ENCODE assay signal across 41 cellular contexts in the genomic region with DNA sequence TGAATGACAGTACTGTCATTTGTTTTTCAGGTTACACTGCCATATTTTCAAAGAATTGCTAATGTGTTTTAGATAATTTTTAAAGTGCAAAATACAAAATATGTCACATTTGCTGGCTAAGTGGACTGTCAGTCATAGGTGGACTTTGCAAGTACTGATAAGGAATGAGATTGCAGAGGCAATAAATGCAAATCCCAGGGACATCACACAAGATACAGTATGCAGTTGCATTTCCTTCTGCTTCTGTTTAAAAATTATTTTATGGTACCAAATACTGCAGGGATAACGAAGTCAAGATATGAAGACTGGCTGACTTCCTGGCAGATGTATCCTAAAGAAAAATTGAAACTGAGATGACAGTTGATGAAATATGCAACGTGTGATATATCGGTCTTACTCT.
"Had no signal": no experiment of that assay in that cellular context is flagged by ENCODE, and none has a peak within 500 bp of the region (broad histone marks: within the 10 kb centered on the region; RNA-seq: fewer than 3 reads in every experiment).

No MANE protein-coding gene starts in this region.

- H3K27me3 ChIP-seq: adrenal gland, ascending aorta, body of pancreas, brain microvascular endothelial cell, breast epithelium, cardiac muscle cell had no signal

- H3K4me3 Mint-ChIP-seq: activated naive CD4-positive, alpha-beta T cell treated with anti-CD3 and anti-CD28 coated beads for 36 hours; activated naive CD4-positive, alpha-beta T cell treated with anti-CD3 and anti-CD28 coated beads, Interleukin-2, amount 10 ng/mL, durations not matched to agents 7 days and 5 days; activated naive CD4-positive, alpha-beta T cell treated with anti-CD3 and anti-CD28 coated beads, Interleukin-2, amount 50 U/mL, for 24 hours; activated naive CD8-positive, alpha-beta T cell; activated naive CD8-positive, alpha-beta T cell treated with anti-CD3 and anti-CD28 coated beads for 36 hours; activated naive CD8-positive, alpha-beta T cell treated with anti-CD3 and anti-CD28 coated beads, Interleukin-2, amount 10 ng/mL, durations not matched to agents 7 days and 5 days; activated naive CD8-positive, alpha-beta T cell treated with anti-CD3 and anti-CD28 coated beads, Interleukin-2, amount 50 U/mL, for 24 hours; activated T-cell treated with anti-CD3 and anti-CD28 coated beads, Interleukin-2, amount 50 U/mL, for 24 hours; activated T-cell treated with anti-CD3 and anti-CD28 coated beads, Interleukin-2, amount 50 U/mL, for 4 hours; activated T-cell treated with anti-CD3 and anti-CD28 coated beads, Interleukin-2, amount 50 U/mL, for 72 hours; activated T-helper 1 cell treated with anti-CD3 and anti-CD28 coated beads, Interleukin-12 subunit alpha, Interleukin-12 subunit beta, Interleukin-2, Interleukin-4 antibody, amounts not matched to agents 30 ng/mL and 10 ng/mL and 1 ng/mL, durations not matched to agents 14 hours and 24 hours and 36 hours; activated T-helper 17 cell treated with anti-CD3 and anti-CD28 coated beads, Interleukin-2, amount 50 U/mL, for 72 hours; brain; central memory CD8-positive, alpha-beta T cell had no signal

- FAIRE-seq: astrocyte, bronchial epithelial cell had no signal

- H3K27me3 Mint-ChIP-seq: activated naive CD4-positive, alpha-beta T cell treated with anti-CD3 and anti-CD28 coated beads, Interleukin-2, amount 10 ng/mL, durations not matched to agents 7 days and 5 days; activated naive CD4-positive, alpha-beta T cell treated with anti-CD3 and anti-CD28 coated beads, Interleukin-2, amount 50 U/mL, for 24 hours; activated naive CD8-positive, alpha-beta T cell treated with anti-CD3 and anti-CD28 coated beads for 36 hours; activated naive CD8-positive, alpha-beta T cell treated with anti-CD3 and anti-CD28 coated beads, Interleukin-2, amount 50 U/mL, for 24 hours; activated T-cell treated with anti-CD3 and anti-CD28 coated beads, Interleukin-2, amount 50 U/mL, for 24 hours; activated T-helper 17 cell treated with anti-CD3 and anti-CD28 coated beads, Interleukin-2, amount 50 U/mL, for 72 hours; brain; central memory CD8-positive, alpha-beta T cell had no signal

- H3K27ac Mint-ChIP-seq: activated naive CD4-positive, alpha-beta T cell treated with anti-CD3 and anti-CD28 coated beads for 36 hours; activated naive CD4-positive, alpha-beta T cell treated with anti-CD3 and anti-CD28 coated beads, Interleukin-2, amount 10 ng/mL, durations not matched to agents 7 days and 5 days; activated naive CD4-positive, alpha-beta T cell treated with anti-CD3 and anti-CD28 coated beads, Interleukin-2, amount 50 U/mL, for 24 hours; activated naive CD4-positive, alpha-beta T cell treated with anti-CD3 and anti-CD28 coated beads, Interleukin-2, amount 50 U/mL, for 72 hours; activated naive CD8-positive, alpha-beta T cell; activated naive CD8-positive, alpha-beta T cell treated with anti-CD3 and anti-CD28 coated beads for 36 hours; activated naive CD8-positive, alpha-beta T cell treated with anti-CD3 and anti-CD28 coated beads, Interleukin-2, amount 10 ng/mL, durations not matched to agents 7 days and 5 days; activated naive CD8-positive, alpha-beta T cell treated with anti-CD3 and anti-CD28 coated beads, Interleukin-2, amount 50 U/mL, for 24 hours; activated T-cell treated with anti-CD3 and anti-CD28 coated beads, Interleukin-2, amount 50 U/mL, for 24 hours; activated T-cell treated with anti-CD3 and anti-CD28 coated beads, Interleukin-2, amount 50 U/mL, for 72 hours; activated T-helper 1 cell treated with anti-CD3 and anti-CD28 coated beads, Interleukin-12 subunit alpha, Interleukin-12 subunit beta, Interleukin-2, Interleukin-4 antibody, amounts not matched to agents 30 ng/mL and 10 ng/mL and 1 ng/mL, durations not matched to agents 14 hours and 24 hours and 36 hours; activated T-helper 17 cell treated with anti-CD3 and anti-CD28 coated beads, Interleukin-2, amount 50 U/mL, for 72 hours; activated T-helper 2 cell treated with anti-CD3 and anti-CD28 coated beads, Interferon-gamma antibody, Interleukin-2, Interleukin-4, amounts not matched to agents 10 μg/mL and 5 μg/mL and 100 μg/mL, durations not matched to agents 14 hours and 24 hours and 36 hours; brain had no signal

- H3K4me1 Mint-ChIP-seq: activated naive CD4-positive, alpha-beta T cell treated with anti-CD3 and anti-CD28 coated beads, Interleukin-2, amount 10 ng/mL, durations not matched to agents 7 days and 5 days; activated naive CD4-positive, alpha-beta T cell treated with anti-CD3 and anti-CD28 coated beads, Interleukin-2, amount 50 U/mL, for 24 hours; activated naive CD8-positive, alpha-beta T cell treated with anti-CD3 and anti-CD28 coated beads for 36 hours; activated naive CD8-positive, alpha-beta T cell treated with anti-CD3 and anti-CD28 coated beads, Interleukin-2, amount 10 ng/mL, durations not matched to agents 7 days and 5 days; activated naive CD8-positive, alpha-beta T cell treated with anti-CD3 and anti-CD28 coated beads, Interleukin-2, amount 50 U/mL, for 24 hours; activated T-helper 17 cell treated with anti-CD3 and anti-CD28 coated beads, Interleukin-2, amount 50 U/mL, for 72 hours; brain; central memory CD8-positive, alpha-beta T cell had no signal

- H3K9me3 Mint-ChIP-seq: activated naive CD4-positive, alpha-beta T cell treated with anti-CD3 and anti-CD28 coated beads for 36 hours; activated naive CD4-positive, alpha-beta T cell treated with anti-CD3 and anti-CD28 coated beads, Interleukin-2, amount 10 ng/mL, durations not matched to agents 7 days and 5 days; activated naive CD4-positive, alpha-beta T cell treated with anti-CD3 and anti-CD28 coated beads, Interleukin-2, amount 50 U/mL, for 24 hours; activated naive CD8-positive, alpha-beta T cell treated with anti-CD3 and anti-CD28 coated beads for 36 hours; activated naive CD8-positive, alpha-beta T cell treated with anti-CD3 and anti-CD28 coated beads, Interleukin-2, amount 10 ng/mL, durations not matched to agents 7 days and 5 days; activated naive CD8-positive, alpha-beta T cell treated with anti-CD3 and anti-CD28 coated beads, Interleukin-2, amount 50 U/mL, for 24 hours; activated T-helper 1 cell treated with anti-CD3 and anti-CD28 coated beads, Interleukin-12 subunit alpha, Interleukin-12 subunit beta, Interleukin-2, Interleukin-4 antibody, amounts not matched to agents 30 ng/mL and 10 ng/mL and 1 ng/mL, durations not matched to agents 14 hours and 24 hours and 36 hours; activated T-helper 2 cell treated with anti-CD3 and anti-CD28 coated beads, Interferon-gamma antibody, Interleukin-2, Interleukin-4, amounts not matched to agents 10 μg/mL and 5 μg/mL and 100 μg/mL, durations not matched to agents 14 hours and 24 hours and 36 hours; brain had no signal

- H3K4me3 ChIP-seq: adrenal gland, ascending aorta, body of pancreas, breast epithelium, cardiac muscle cell had no signal

- DNase-seq: activated effector memory CD4-positive, alpha-beta T cell treated with anti-CD3 and anti-CD28 coated beads, Interleukin-2, amount 50 U/mL, for 16 hours; activated effector memory CD4-positive, alpha-beta T cell treated with Interleukin-2 at 50 U/mL for 16 hours; activated gamma-delta T cell; activated gamma-delta T cell treated with Interleukin-2 at 50 U/mL for 16 hours; activated naive CD4-positive, alpha-beta T cell; activated naive CD4-positive, alpha-beta T cell treated with anti-CD3 and anti-CD28 coated beads for 36 hours; activated naive CD4-positive, alpha-beta T cell treated with anti-CD3 and anti-CD28 coated beads, Interleukin-2, amount 10 ng/mL, durations not matched to agents 7 days and 5 days; activated naive CD4-positive, alpha-beta T cell treated with anti-CD3 and anti-CD28 coated beads, Interleukin-2, amount 50 U/mL, for 16 hours; activated naive CD4-positive, alpha-beta T cell treated with Interleukin-2 at 50 U/mL for 16 hours; activated naive CD8-positive, alpha-beta T cell treated with anti-CD3 and anti-CD28 coated beads for 36 hours; activated naive CD8-positive, alpha-beta T cell treated with anti-CD3 and anti-CD28 coated beads, Interleukin-2, amount 10 ng/mL, durations not matched to agents 7 days and 5 days; activated naive CD8-positive, alpha-beta T cell treated with anti-CD3 and anti-CD28 coated beads, Interleukin-2, amount 50 U/mL, for 24 hours; activated T-cell treated with anti-CD3 and anti-CD28 coated beads for 4 hours; activated T-cell treated with anti-CD3 and anti-CD28 coated beads, Interleukin-2, amount 50 U/mL, for 1 hour; activated T-cell treated with anti-CD3 and anti-CD28 coated beads, Interleukin-2, amount 50 U/mL, for 24 hours; activated T-cell treated with anti-CD3 and anti-CD28 coated beads, Interleukin-2, amount 50 U/mL, for 4 hours; activated T-cell treated with anti-CD3 and anti-CD28 coated beads, Interleukin-2, amount 50 U/mL, for 48 hours; activated T-cell treated with anti-CD3 and anti-CD28 coated beads, Interleukin-2, amount 50 U/mL, for 72 hours; adrenal gland; amniotic stem cell; amygdala; anterior cingulate cortex; aorta; body of pancreas; brain microvascular endothelial cell; caudate nucleus; central memory CD4-positive, alpha-beta T cell; cerebellar nuclear complex had no signal

- ATAC-seq: activated naive CD8-positive, alpha-beta T cell treated with anti-CD3 and anti-CD28 coated beads, Interleukin-2, amount 50 U/mL, for 24 hours; activated T-helper 17 cell treated with anti-CD3 and anti-CD28 coated beads, Interleukin-2, amount 50 U/mL, for 72 hours; body of pancreas had no signal

- H3K36me3 Mint-ChIP-seq: activated naive CD4-positive, alpha-beta T cell treated with anti-CD3 and anti-CD28 coated beads, Interleukin-2, amount 10 ng/mL, durations not matched to agents 7 days and 5 days; activated naive CD4-positive, alpha-beta T cell treated with anti-CD3 and anti-CD28 coated beads, Interleukin-2, amount 50 U/mL, for 24 hours; activated naive CD4-positive, alpha-beta T cell treated with anti-CD3 and anti-CD28 coated beads, Interleukin-2, amount 50 U/mL, for 72 hours; activated naive CD8-positive, alpha-beta T cell; activated naive CD8-positive, alpha-beta T cell treated with anti-CD3 and anti-CD28 coated beads for 36 hours; activated naive CD8-positive, alpha-beta T cell treated with anti-CD3 and anti-CD28 coated beads, Interleukin-2, amount 10 ng/mL, durations not matched to agents 7 days and 5 days; brain had no signal

- H3K36me3 ChIP-seq: adrenal gland, ascending aorta, brain microvascular endothelial cell, breast epithelium, cardiac muscle cell had no signal

- H3K9me3 ChIP-seq: adrenal gland, ascending aorta, body of pancreas, breast epithelium had no signal

- H3K27ac ChIP-seq: adrenal gland, ascending aorta, body of pancreas, brain microvascular endothelial cell, breast epithelium, cardiac muscle cell had no signal

- H3K4me1 ChIP-seq: adrenal gland, ascending aorta, body of pancreas, breast epithelium had no signal
